Comparison of ENCODE assay signal across 9 cellular contexts in the genomic region with DNA sequence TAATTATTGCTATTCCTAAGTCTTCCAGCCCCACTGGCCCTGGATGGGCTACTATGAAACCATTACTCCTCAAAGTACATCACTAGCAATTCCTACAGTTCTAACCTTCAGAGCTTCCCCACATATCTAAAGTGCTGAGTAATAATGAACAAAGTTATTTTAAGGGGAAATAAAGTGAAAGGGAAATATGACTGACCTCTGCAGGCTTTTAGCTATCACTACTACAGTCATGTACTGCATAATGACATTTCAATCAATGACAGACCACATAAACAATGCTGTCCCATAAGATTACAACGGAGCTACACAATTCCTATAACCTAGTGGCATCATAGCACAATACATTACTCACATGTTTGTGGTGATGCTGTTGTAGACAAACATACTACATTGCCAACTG. TPM values are rescaled to one million over a fixed set of nuclear protein-coding genes. Genes with fewer than 3 reads are reported as not detected.
DNase-seq lines count a peak whose midpoint lies in the region; ATAC-seq, FAIRE-seq and TF ChIP-seq lines count a peak whose summit lies in the region.
"Had no signal": no experiment of that assay in that cellular context is flagged by ENCODE, and none has a peak within 500 bp of the region (broad histone marks: within the 10 kb centered on the region; RNA-seq: fewer than 3 reads in every experiment).

No MANE protein-coding gene starts in this region.

- H3K27ac ChIP-seq in SK-N-SH (ENCODE audit: low read depth in 2 of 2, low read length in 1 of 2) (peak overlapping the region; percentile 16 to 35; a peak in 3 of 4 replicates), psoas muscle (no peak overlapping the region)
- H3K27ac ChIP-seq in naive thymus-derived CD4-positive, alpha-beta T cell (ENCODE audit: low read depth, low read length), result no peak overlapping the region

- ATAC-seq in GM18907 (IDR thresholded peaks at IDR 0.05; ENCODE audit: unreplicated experiment) (peak; percentile 69), HG02938 (IDR thresholded peaks at IDR 0.05; ENCODE audit: unreplicated experiment) (peak; percentile 50), psoas muscle (no peak), GM18873 (IDR thresholded peaks at IDR 0.05; ENCODE audit: low FRiP score, unreplicated experiment) (no peak)
- peak; percentile 64 for ATAC-seq in naive thymus-derived CD4-positive, alpha-beta T cell

- peaks cover 0 to 12% (median 3%) of the 10 kb centered on the region in 7 donors for H3K4me1 Mint-ChIP-seq in naive thymus-derived CD4-positive, alpha-beta T cell

- CTCF ChIA-PET in SK-N-SH (lab: Yijun Ruan, JAX), result interaction anchor here (0.6 to 7.2 kb wide), 11 partner anchors 9 to 1168 kb away, joined by 3 to 99 read pairs (median 5); no protein-coding TSS in a partner anchor
- CTCF ChIA-PET in naive thymus-derived CD4-positive, alpha-beta T cell (lab: Charles Lee), result interaction anchor here (0.9 to 2.3 kb wide), 2 partner anchors 176 to 178 kb away, joined by 7 to 26 read pairs; no protein-coding TSS in a partner anchor

- TF ChIP-seq RAD21 in SK-N-SH (IDR thresholded peaks at IDR 0.05; ENCODE audit: low read length), result 0 out of 2 replicates have a peak, but pooled peaks have one; percentile 3

- no peaks in the 10 kb centered on the region for H3K9me2 ChIP-seq in SK-N-SH

- H3K4me2 ChIP-seq in SK-N-SH, result no peak overlapping the region

- H3K36me3 Mint-ChIP-seq in naive thymus-derived CD4-positive, alpha-beta T cell, result peaks cover 0 to 40% (median 12%) of the 10 kb centered on the region in 5 donors

- no peak for FAIRE-seq in frontal cortex (lab: Jason Lieb, UNC)

- no peaks in the 10 kb centered on the region for H3K9me3 Mint-ChIP-seq in naive thymus-derived CD4-positive, alpha-beta T cell
- H3K9me3 Mint-ChIP-seq: activated T-helper 1 cell treated with anti-CD3 and anti-CD28 coated beads, Interleukin-12 subunit alpha, Interleukin-12 subunit beta, Interleukin-2, Interleukin-4 antibody, amounts not matched to agents 30 ng/mL and 10 ng/mL and 1 ng/mL, durations not matched to agents 14 hours and 24 hours and 36 hours had no signal

- H3K9ac ChIP-seq in SK-N-SH, result no peak overlapping the region

- POLR2A ChIA-PET in SK-N-SH (lab: Yijun Ruan, JAX), result no interaction called here
- POLR2A ChIA-PET in naive thymus-derived CD4-positive, alpha-beta T cell (lab: Charles Lee), result no interaction called here

- H3K79me2 ChIP-seq in SK-N-SH (ENCODE audit: insufficient read depth), result peaks cover 8% of the 10 kb centered on the region; the same call in 1 of the 2 replicates

- no peak overlapping the region for H3K4me3 ChIP-seq in SK-N-SH (ENCODE audit: low read depth in 2 of 2, low read length in 1 of 2)
- no peak overlapping the region for H3K4me3 ChIP-seq in naive thymus-derived CD4-positive, alpha-beta T cell (ENCODE audit: low read length)
- H3K4me3 ChIP-seq in psoas muscle, result no peak overlapping the region
- H3K4me3 ChIP-seq in HAP-1, result no peak overlapping the region

- DNase-seq in SK-N-SH (no peak), frontal cortex (ENCODE audit: low spot score in 2 of 2) (no peak), psoas muscle (no peak), HAP-1 (ENCODE audit: low spot score in 2 of 2) (no peak)
- no peak for DNase-seq in naive thymus-derived CD4-positive, alpha-beta T cell

- H3K27me3 ChIP-seq in SK-N-SH (ENCODE audit: insufficient read depth) (no peaks in the 10 kb centered on the region), psoas muscle (ENCODE audit: insufficient read depth in 3 of 3, low read length in 2 of 3) (no peaks in the 10 kb centered on the region), HAP-1 (ENCODE audit: low read depth) (no peaks in the 10 kb centered on the region)
- no peaks in the 10 kb centered on the region for H3K27me3 ChIP-seq in naive thymus-derived CD4-positive, alpha-beta T cell (ENCODE audit: control insufficient read depth in 2 of 2, insufficient read depth in 2 of 2, low read length in 2 of 2)

- in situ Hi-C loops in HAP-1 (cut with MboI; ENCODE audit: low sequenced_read_pairs), result no loop called here

- WGBS in SK-N-SH (ENCODE audit: low lambda C conversion rate), result 38% methylated on average over 1 of the region's 1 CpG
- 69 to 87% (median 79%) methylated on average over 1 of the region's 1 CpG for WGBS in psoas muscle, 3 donors

- peaks cover 76 to 93% of the 10 kb centered on the region in 2 experiments for H3K36me3 ChIP-seq in SK-N-SH (replicated peaks in 1 of 2; ENCODE audit: control insufficient read depth in 1 of 2, insufficient read depth in 2 of 2, low read length in 1 of 2)
- peaks cover 8 to 55% (median 9%) of the 10 kb centered on the region in 3 experiments for H3K36me3 ChIP-seq in naive thymus-derived CD4-positive, alpha-beta T cell (ENCODE audit: control insufficient read depth in 2 of 3, insufficient read depth in 3 of 3, low read length in 3 of 3)
- peaks cover 0 to 94% of the 10 kb centered on the region in 2 donors for H3K36me3 ChIP-seq in psoas muscle (ENCODE audit: insufficient read depth in 1 of 2, low read depth in 1 of 2)
- peaks cover 6% of the 10 kb centered on the region; the same call in 1 of the 2 replicates for H3K36me3 ChIP-seq in HAP-1 (replicated peaks)

- H2AFZ ChIP-seq in SK-N-SH (ENCODE audit: low read depth), result no peak overlapping the region

- H3K4me1 ChIP-seq in SK-N-SH (ENCODE audit: control insufficient read depth in 1 of 2, insufficient read depth in 2 of 2, low read depth in 1 of 2, low read length in 1 of 2) (no peaks in the 10 kb centered on the region; a peak in 1 of 4 replicates), psoas muscle (no peaks in the 10 kb centered on the region), HAP-1 (no peaks in the 10 kb centered on the region; the same call in 1 of the 2 replicates)
- no peaks in the 10 kb centered on the region for H3K4me1 ChIP-seq in naive thymus-derived CD4-positive, alpha-beta T cell (ENCODE audit: control insufficient read depth in 2 of 2, insufficient read depth in 2 of 2, low read length in 2 of 2)

- H3K27me3 Mint-ChIP-seq in naive thymus-derived CD4-positive, alpha-beta T cell, result no peaks in the 10 kb centered on the region

- no peaks in the 10 kb centered on the region for H4K20me1 ChIP-seq in SK-N-SH (ENCODE audit: insufficient read depth)

- intact Hi-C loops in naive thymus-derived CD4-positive, alpha-beta T cell (cut with micrococcal nuclease), result no loop called here
- intact Hi-C loops in psoas muscle (cut with DNase I), result no loop called here

- no peak for TF ChIP-seq EP300 in SK-N-SH (IDR thresholded peaks at IDR 0.05; ENCODE audit: borderline replicate concordance in 1 of 2, low read depth in 1 of 2, low read length in 1 of 2)

- TF ChIP-seq CTCF in SK-N-SH (IDR thresholded peaks at IDR 0.05), result peak; percentile 49
- TF ChIP-seq CTCF in psoas muscle (IDR thresholded peaks at IDR 0.05), result no peak

- no peaks in the 10 kb centered on the region for H3F3A ChIP-seq in SK-N-SH (replicated peaks; ENCODE audit: insufficient read depth)

- no peak overlapping the region for H3K4me3 Mint-ChIP-seq in naive thymus-derived CD4-positive, alpha-beta T cell
- H3K4me3 Mint-ChIP-seq: activated T-helper 1 cell treated with anti-CD3 and anti-CD28 coated beads, Interleukin-12 subunit alpha, Interleukin-12 subunit beta, Interleukin-2, Interleukin-4 antibody, amounts not matched to agents 30 ng/mL and 10 ng/mL and 1 ng/mL, durations not matched to agents 14 hours and 24 hours and 36 hours had no signal

- H3K27ac Mint-ChIP-seq in naive thymus-derived CD4-positive, alpha-beta T cell, result no peak overlapping the region
- H3K27ac Mint-ChIP-seq: activated T-helper 1 cell treated with anti-CD3 and anti-CD28 coated beads, Interleukin-12 subunit alpha, Interleukin-12 subunit beta, Interleukin-2, Interleukin-4 antibody, amounts not matched to agents 30 ng/mL and 10 ng/mL and 1 ng/mL, durations not matched to agents 14 hours and 24 hours and 36 hours had no signal

- H3K9me3 ChIP-seq in SK-N-SH (no peaks in the 10 kb centered on the region), psoas muscle (no peaks in the 10 kb centered on the region), HAP-1 (no peaks in the 10 kb centered on the region)
- H3K9me3 ChIP-seq in naive thymus-derived CD4-positive, alpha-beta T cell (ENCODE audit: control insufficient read depth in 2 of 3, low read length in 3 of 3), result no peaks in the 10 kb centered on the region

TF ChIP-seq in SK-N-SH, 30 proteins besides CTCF, POLR2A, EP300 and RAD21:
- peak; percentile 45; the same call in 1 of the 2 replicates for TF ChIP-seq PBX3 (IDR thresholded peaks at IDR 0.05)
- TF ChIP-seq NFIC (IDR thresholded peaks at IDR 0.05; ENCODE audit: borderline replicate concordance), result no peak

RNA-seq across cellular contexts. Expression of gene ZBTB41, which starts 22.1 kb away (rescaled TPM):
- polyA plus RNA-seq in SK-N-SH (2012; rRNA removed) (1.1 and 1.6 TPM in 2 replicates), psoas muscle (1 to 10 TPM; 2.8 to 9.8 (median 3.7) TPM)
- polyA plus RNA-seq in SK-N-SH (2012; cell fraction: cytosol; rRNA removed), result 2.1 and 2.4 TPM in 2 replicates
- 1.1 and 2.6 TPM in 2 replicates for polyA plus RNA-seq in SK-N-SH (2012; cell fraction: nucleus; rRNA removed)
- 10 to 100 TPM in 2 of 5 experiments, 1 to 10 TPM in 3; 5.9 to 13.6 (median 7.2) TPM for total RNA-seq in naive thymus-derived CD4-positive, alpha-beta T cell
- 1 to 10 TPM; 3.4 to 4.2 TPM for polyA plus RNA-seq in naive thymus-derived CD4-positive, alpha-beta T cell
- total RNA-seq in frontal cortex (95.0 TPM), psoas muscle (10 to 100 TPM in 1 of 4 donors, 1 to 10 TPM in 3; 7.1 to 10.6 (median 8.9) TPM)

RNA-seq across cellular contexts. Expression of gene ASPM, which starts 32.5 kb away (rescaled TPM):
- polyA plus RNA-seq in SK-N-SH (2012; rRNA removed) (3.0 and 3.3 TPM in 2 replicates), psoas muscle (under 1 TPM in 2 of 3 donors, not detected in 1; 0.03 to 0.14 TPM)
- 3.2 and 3.7 TPM in 2 replicates for polyA plus RNA-seq in SK-N-SH (2012; cell fraction: cytosol; rRNA removed)
- polyA plus RNA-seq in SK-N-SH (2012; cell fraction: nucleus; rRNA removed), result 3.6 and 7.4 TPM in 2 replicates
- 10 to 100 TPM in 1 of 5 experiments, under 1 TPM in 4; 0.08 to 48.8 (median 0.24) TPM for total RNA-seq in naive thymus-derived CD4-positive, alpha-beta T cell
- polyA plus RNA-seq in naive thymus-derived CD4-positive, alpha-beta T cell, result under 1 TPM in 1 of 2 donors, not detected in 1; 0.03 TPM
- total RNA-seq in frontal cortex (7.3 TPM), psoas muscle (under 1 TPM; 0.09 to 0.24 (median 0.13) TPM)

Comparison
In these comparisons a context has a peak if more than half of its experiments do, and no peak if none do; other contexts are left out.
1. ATAC-seq: peak in GM18907 (single experiment), HG02938 (single experiment) and naive thymus-derived CD4-positive, alpha-beta T cell (single experiment); none in psoas muscle (0 of 4) and GM18873 (single experiment).
2. H3K27ac ChIP-seq: peak in SK-N-SH (2 of 2); none in naive thymus-derived CD4-positive, alpha-beta T cell (single experiment) and psoas muscle (single experiment).